8 cellular contexts compared by ENCODE assay signal in genomic region chr12:46386360-46386867, GRCh38. TPM values are rescaled to one million over a fixed set of nuclear protein-coding genes. Genes with fewer than 3 reads are reported as not detected.
A peak's percentile ranks its signal among the peaks of the same experiment; 100 is the strongest.
DNase-seq lines count a peak whose midpoint lies in the region; FAIRE-seq and TF ChIP-seq lines count a peak whose summit lies in the region.

No MANE protein-coding gene starts in this region.

- no peaks in the 10 kb centered on the region for H3K27me3 Mint-ChIP-seq in progenitor cell of endocrine pancreas

- H3K4me3 Mint-ChIP-seq in progenitor cell of endocrine pancreas (ENCODE audit: low read depth): no peak overlapping the region

- peak overlapping the region; percentile 41 for H3K4me3 ChIP-seq in WI38 (ENCODE audit: low read depth, low read length)

- H3K9me3 Mint-ChIP-seq in progenitor cell of endocrine pancreas (ENCODE audit: low read depth): no peaks in the 10 kb centered on the region

- peak; percentile 89 for FAIRE-seq in H54 (lab: Jason Lieb, UNC)

- no peak for TF ChIP-seq CTCF in WI38 (IDR thresholded peaks at IDR 0.05; ENCODE audit: low read depth, low read length)
- TF ChIP-seq CTCF in progenitor cell of endocrine pancreas (IDR thresholded peaks at IDR 0.05; ENCODE audit: unreplicated experiment): no peak

- DNase-seq in A172 (ENCODE audit: low spot score) (peak; percentile 80), H54 (ENCODE audit: insufficient read length, low spot score) (no peak), kidney glomerular epithelial cell (lab: John Stamatoyannopoulos, UW) (peak; percentile 85), HuH-7.5 (ENCODE audit: low spot score) (no peak), OCI-M2 (lab: John Stamatoyannopoulos, UW; ENCODE audit: unreplicated experiment) (no peak), progenitor cell of endocrine pancreas (ENCODE audit: low spot score, unreplicated experiment) (no peak), NCI-H2029 (lab: John Stamatoyannopoulos, UW) (no peak)

- peaks cover 1% of the 10 kb centered on the region for H3K36me3 Mint-ChIP-seq in progenitor cell of endocrine pancreas (ENCODE audit: insufficient read depth)

- TF ChIP-seq POLR2A in H54 (IDR thresholded peaks at IDR 0.05; ENCODE audit: low read depth, low read length): no peak

- no peak overlapping the region for H3K27ac Mint-ChIP-seq in progenitor cell of endocrine pancreas

- H3K4me1 Mint-ChIP-seq in progenitor cell of endocrine pancreas (ENCODE audit: low read depth): peaks cover 21% of the 10 kb centered on the region

RNA-seq across cellular contexts. Expression of gene SLC38A2, which starts 13.8 kb away (rescaled TPM):
- total RNA-seq in A172 (2014; rRNA removed; shearing (Covaris generic)): 140 and 141 TPM in 2 replicates
- 216 and 224 TPM in 2 replicates for total RNA-seq in progenitor cell of endocrine pancreas

Comparison
In these comparisons a context has a peak if more than half of its experiments do, and no peak if none do; other contexts are left out.
1. DNase-seq: peak in A172 (single experiment) and kidney glomerular epithelial cell (single experiment); none in H54 (single experiment), HuH-7.5 (single experiment), OCI-M2 (single experiment), progenitor cell of endocrine pancreas (single experiment) and NCI-H2029 (single experiment).